ENCODE assay signal across 34 cellular contexts in genomic region chr10:2436933-2437332, GRCh38.
"Had no signal": no experiment of that assay in that cellular context is flagged by ENCODE, and none has a peak within 500 bp of the region (broad histone marks: within the 10 kb centered on the region; RNA-seq: fewer than 3 reads in every experiment).

No MANE protein-coding gene starts in this region.

- H3K9me3 ChIP-seq: MG63 had no signal

- DNase-seq: Karpas-422, Kasumi-1, MG63, MM.1S, MV-4-11, NCI-H1048, NCI-H1092, NCI-H1092 treated with DMSO at 0.1 percent for 48 hours, NCI-H1105, NCI-H1105 treated with DMSO at 0.1 percent for 48 hours, NCI-H1417, NCI-H1417 treated with DMSO at 0.1 percent for 48 hours, NCI-H1436, NCI-H1436 treated with DMSO at 0.1 percent for 48 hours, NCI-H146, NCI-H1694, NCI-H1694 treated with DMSO at 0.1 percent for 48 hours, NCI-H187, NCI-H187 treated with DMSO at 0.1 percent for 48 hours, NCI-H1930, NCI-H2029, NCI-H2029 treated with DMSO at 0.1 percent for 48 hours, NCI-H2081, NCI-H2081 treated with DMSO at 0.1 percent for 48 hours, NCI-H2107, NCI-H2171, NCI-H2171 treated with DMSO at 0.1 percent for 48 hours, NCI-H2227 treated with DMSO at 0.1 percent for 48 hours, NCI-H226, NCI-H345, NCI-H446, NCI-H446 treated with DMSO at 0.1 percent for 48 hours, NCI-H510A, NCI-H510A treated with DMSO at 0.1 percent for 48 hours had no signal

- H3K4me3 ChIP-seq: MG63 had no signal

- H3K27me3 ChIP-seq: MG63 had no signal

- H3K36me3 ChIP-seq: MG63 had no signal
